Comparison of ENCODE assay signal across 13 cellular contexts in the genomic region with DNA sequence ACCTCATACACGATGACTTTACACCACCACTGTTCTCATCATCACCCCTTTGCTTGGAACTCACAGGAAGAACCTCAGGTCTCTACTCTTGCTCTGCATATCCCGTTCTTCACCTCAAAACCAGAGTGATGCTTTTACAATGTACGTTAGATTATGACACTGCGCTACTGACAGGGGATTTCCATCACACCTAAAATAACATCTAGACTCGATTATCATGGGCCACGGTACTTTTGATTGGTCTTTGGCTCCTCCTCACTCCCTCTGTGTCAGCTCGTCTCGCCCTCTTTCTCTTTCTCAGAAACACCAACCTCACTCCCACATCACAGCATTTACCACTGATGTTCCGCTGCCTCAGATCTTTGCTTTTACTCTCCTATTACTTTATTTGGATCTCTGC.
A peak's percentile ranks its signal among the peaks of the same experiment; 100 is the strongest.
DNase-seq lines count a peak whose midpoint lies in the region; ATAC-seq and TF ChIP-seq lines count a peak whose summit lies in the region.
"Had no signal": no experiment of that assay in that cellular context is flagged by ENCODE, and none has a peak within 500 bp of the region (broad histone marks: within the 10 kb centered on the region; RNA-seq: fewer than 3 reads in every experiment).

No MANE protein-coding gene starts in this region.

- no peak for TF ChIP-seq CTCF in OCI-LY3 (IDR thresholded peaks at IDR 0.05; ENCODE audit: low read depth, low read length)

- peaks cover 0 to 4% (median 0%) of the 10 kb centered on the region in 4 donors for H3K4me1 Mint-ChIP-seq in CD4-positive, CD25-positive, alpha-beta regulatory T cell

- peak overlapping the region; percentile 58 for H3K27ac ChIP-seq in CD4-positive, CD25-positive, alpha-beta regulatory T cell (ENCODE audit: insufficient read depth, low read length, poor library complexity, severe bottlenecking)
- H3K27ac ChIP-seq in OCI-LY3 (ENCODE audit: low read length) = no peak overlapping the region

- no peaks in the 10 kb centered on the region for H4K20me1 ChIP-seq in OCI-LY3 (ENCODE audit: insufficient read depth, low read length)

- H3K9me3 Mint-ChIP-seq in CD4-positive, CD25-positive, alpha-beta regulatory T cell = peaks cover 0 to 4% (median 0%) of the 10 kb centered on the region in 7 donors

- H3K27ac Mint-ChIP-seq in CD4-positive, CD25-positive, alpha-beta regulatory T cell = no peak overlapping the region

- peak overlapping the region; percentile 57 for H3K4me2 ChIP-seq in OCI-LY3 (ENCODE audit: low read length)

- no peaks in the 10 kb centered on the region for H3K9me3 ChIP-seq in CD4-positive, CD25-positive, alpha-beta regulatory T cell (ENCODE audit: control insufficient read depth in 2 of 2, low read length in 2 of 2)
- no peaks in the 10 kb centered on the region for H3K9me3 ChIP-seq in OCI-LY3 (ENCODE audit: insufficient read depth, low read length)

- no peaks in the 10 kb centered on the region for H3K79me2 ChIP-seq in OCI-LY3 (ENCODE audit: low read length)

- DNase-seq in CD4-positive, CD25-positive, alpha-beta regulatory T cell = peak in 2 of 3 donors; percentile 26 to 30
- no peak for DNase-seq in NK-92 treated with Interleukin-12 subunit alpha and Interleukin-12 subunit beta, amount 100 ng/mL, for 24 hours (lab: John Stamatoyannopoulos, UW)
- DNase-seq in DMS79 treated with DMSO at 0.1 percent for 48 hours (lab: John Stamatoyannopoulos, UW) (no peak), DMS53 (lab: John Stamatoyannopoulos, UW) (no peak)
- DNase-seq: DND-41, IMR-90, mesendoderm, NCI-H1694 treated with DMSO at 0.1 percent for 48 hours, SHP77 had no signal

- H3K36me3 Mint-ChIP-seq in CD4-positive, CD25-positive, alpha-beta regulatory T cell = no peaks in the 10 kb centered on the region

- no peaks in the 10 kb centered on the region for H3K36me3 ChIP-seq in CD4-positive, CD25-positive, alpha-beta regulatory T cell (ENCODE audit: control insufficient read depth, insufficient read depth, low read length)
- H3K36me3 ChIP-seq in OCI-LY3 (replicated peaks; ENCODE audit: low read depth, low read length) = no peaks in the 10 kb centered on the region

- no peak overlapping the region for H3K4me3 ChIP-seq in CD4-positive, CD25-positive, alpha-beta regulatory T cell (ENCODE audit: low read depth, low read length)
- H3K4me3 ChIP-seq in OCI-LY3 (ENCODE audit: low read length) = peak overlapping the region; percentile 61

- no peaks in the 10 kb centered on the region for H3K4me1 ChIP-seq in CD4-positive, CD25-positive, alpha-beta regulatory T cell (ENCODE audit: control insufficient read depth, insufficient read depth, low read length, poor library complexity, severe bottlenecking)
- H3K4me1 ChIP-seq in OCI-LY3 (ENCODE audit: low read length) = peaks cover 10% of the 10 kb centered on the region

- no peaks in the 10 kb centered on the region for H3K27me3 Mint-ChIP-seq in CD4-positive, CD25-positive, alpha-beta regulatory T cell

- peak overlapping the region; percentile 30 for H2AFZ ChIP-seq in OCI-LY3 (ENCODE audit: low read depth, low read length)

- H3K9ac ChIP-seq in OCI-LY3 (ENCODE audit: low read length) = 0 out of 2 replicates have a peak overlapping the region, but pooled peaks have one; percentile 2

- no peak overlapping the region for H3K4me3 Mint-ChIP-seq in CD4-positive, CD25-positive, alpha-beta regulatory T cell

- no peaks in the 10 kb centered on the region for H3K27me3 ChIP-seq in CD4-positive, CD25-positive, alpha-beta regulatory T cell (ENCODE audit: control insufficient read depth, insufficient read depth, low read length)
- H3K27me3 ChIP-seq in OCI-LY3 (ENCODE audit: low read depth, low read length) = no peaks in the 10 kb centered on the region

- ATAC-seq in CD4-positive, CD25-positive, alpha-beta regulatory T cell (ENCODE audit: low read depth in 2 of 2) = peak in 1 of 2 donors; percentile 62
- peak; percentile 85 for ATAC-seq in GM18867 (IDR thresholded peaks at IDR 0.05; ENCODE audit: unreplicated experiment)
- ATAC-seq in HG02763 (IDR thresholded peaks at IDR 0.05; ENCODE audit: unreplicated experiment) = peak; percentile 67
- ATAC-seq in HG03571 (IDR thresholded peaks at IDR 0.05; ENCODE audit: unreplicated experiment) = no peak

Comparison
In these comparisons a context has a peak if more than half of its experiments do, and no peak if none do; other contexts are left out.
1. DNase-seq: peak in CD4-positive, CD25-positive, alpha-beta regulatory T cell (2 of 3); none in NK-92 treated with Interleukin-12 subunit alpha and Interleukin-12 subunit beta, amount 100 ng/mL, for 24 hours (single experiment), DMS79 treated with DMSO at 0.1 percent for 48 hours (single experiment) and DMS53 (single experiment).